In genomic region chr17:80130992-80131391, GRCh38 we compare ENCODE assay signal across 18 cellular contexts. TPM values are rescaled to one million over a fixed set of nuclear protein-coding genes. Genes with fewer than 3 reads are reported as not detected.
A peak's percentile ranks its signal among the peaks of the same experiment; 100 is the strongest.
DNase-seq lines count a peak whose midpoint lies in the region; ATAC-seq and TF ChIP-seq lines count a peak whose summit lies in the region.
"Had no signal": no experiment of that assay in that cellular context is flagged by ENCODE, and none has a peak within 500 bp of the region (broad histone marks: within the 10 kb centered on the region; RNA-seq: fewer than 3 reads in every experiment).

No MANE protein-coding gene starts in this region.

- H3K9me3 Mint-ChIP-seq in MCF 10A (ENCODE audit: unreplicated experiment) = no peaks in the 10 kb centered on the region
- H3K9me3 Mint-ChIP-seq: CD8-positive, alpha-beta T cell had no signal

- peak overlapping the region; percentile 38 for H3K27ac Mint-ChIP-seq in MCF 10A (ENCODE audit: low read depth, unreplicated experiment)
- H3K27ac Mint-ChIP-seq: CD8-positive, alpha-beta T cell; IgD-negative memory B cell had no signal

- DNase-seq in MCF 10A (ENCODE audit: unreplicated experiment) (no peak), breast epithelium (ENCODE audit: low spot score in 2 of 2) (no peak), right lobe of liver (peak in 1 of 3 donors; percentile 60), posterior cingulate gyrus (no peak), HT-29 (ENCODE audit: low spot score) (no peak)
- DNase-seq: 8988T; Calu3; CD8-positive, alpha-beta T cell; DMS79 treated with DMSO at 0.1 percent for 48 hours; GF-D8; GOT3; H7 had no signal

- no peak overlapping the region for H3K4me3 Mint-ChIP-seq in MCF 10A (ENCODE audit: unreplicated experiment)
- H3K4me3 Mint-ChIP-seq: CD8-positive, alpha-beta T cell; IgD-negative memory B cell had no signal

- BruUV-seq in MCF 10A (replicated peaks; lab: Mats Ljungman, UMichigan) = no TSS peak

- no peaks in the 10 kb centered on the region for H3K4me1 Mint-ChIP-seq in MCF 10A (ENCODE audit: insufficient read depth, unreplicated experiment)

- H3K36me3 ChIP-seq in breast epithelium = no peaks in the 10 kb centered on the region
- H3K36me3 ChIP-seq in right lobe of liver = peaks cover 0 to 29% (median 12%) of the 10 kb centered on the region in 4 donors

- TF ChIP-seq POLR2A in breast epithelium (IDR thresholded peaks at IDR 0.05) (no peak), right lobe of liver (IDR thresholded peaks at IDR 0.05) (no peak)

- ATAC-seq in right lobe of liver (peak; percentile 83 to 90 (median 88)), GM21576 (IDR thresholded peaks at IDR 0.05; ENCODE audit: unreplicated experiment) (no peak)
- ATAC-seq in activated CD4-positive, CD25-positive, alpha-beta regulatory T cell treated with anti-CD3 and anti-CD28 coated beads, Interleukin-2, amount 50 U/mL, for 24 hours = no peak
- ATAC-seq: CD8-positive, alpha-beta T cell had no signal

- no peaks in the 10 kb centered on the region for H3K27me3 ChIP-seq in breast epithelium
- no peaks in the 10 kb centered on the region for H3K27me3 ChIP-seq in right lobe of liver
- H3K27me3 ChIP-seq: BLaER1 had no signal

- H3K9me3 ChIP-seq in breast epithelium = no peaks in the 10 kb centered on the region
- H3K9me3 ChIP-seq in right lobe of liver = no peaks in the 10 kb centered on the region
- H3K9me3 ChIP-seq: BLaER1 had no signal

- H3K36me3 Mint-ChIP-seq in MCF 10A (ENCODE audit: insufficient read depth, unreplicated experiment) = peaks cover 36% of the 10 kb centered on the region

- H3K27ac ChIP-seq in breast epithelium (no peak overlapping the region), VCaP (peak overlapping the region; percentile 90), right lobe of liver (peak overlapping the region in 1 of 3 donors; percentile 37)
- H3K27ac ChIP-seq: BLaER1 had no signal

- TF ChIP-seq CTCF in MCF 10A (IDR thresholded peaks at IDR 0.05; ENCODE audit: unreplicated experiment) = no peak
- TF ChIP-seq CTCF in breast epithelium (IDR thresholded peaks at IDR 0.05) = no peak
- no peak for TF ChIP-seq CTCF in VCaP (conservative IDR thresholded peaks at IDR 0.05)
- TF ChIP-seq CTCF in right lobe of liver (IDR thresholded peaks at IDR 0.05) = no peak

- 34% methylated on average over 3 of the region's 3 CpGs for WGBS in right lobe of liver (ENCODE audit: insufficient coverage, low coverage, low lambda C conversion rate, missing lambda C conversion rate)

- intact Hi-C loops in MCF 10A (cut with micrococcal nuclease) (no loop called here), breast epithelium (cut with DNase I; ENCODE audit: low total_unique reads) (loop anchor here (1.0 kb wide), 1 partner anchor 13 kb away; no protein-coding TSS in a partner anchor), right lobe of liver (cut with DNase I) (no loop called here), posterior cingulate gyrus (cut with DNase I) (no loop called here)

- CTCF ChIA-PET in MCF 10A (lab: Yijun Ruan, JAX) = no interaction called here

- no peaks in the 10 kb centered on the region for H3K4me1 ChIP-seq in breast epithelium
- H3K4me1 ChIP-seq in right lobe of liver = peaks cover 0 to 14% (median 4%) of the 10 kb centered on the region in 4 donors
- H3K4me1 ChIP-seq: BLaER1 had no signal

- no peak overlapping the region for H3K4me3 ChIP-seq in breast epithelium
- H3K4me3 ChIP-seq in right lobe of liver = no peak overlapping the region
- H3K4me3 ChIP-seq: BLaER1 had no signal

- H3K27me3 Mint-ChIP-seq in MCF 10A (ENCODE audit: insufficient read depth, unreplicated experiment) = peaks cover 18% of the 10 kb centered on the region
- H3K27me3 Mint-ChIP-seq: IgD-negative memory B cell had no signal

- POLR2A ChIA-PET in MCF 10A (lab: Yijun Ruan, JAX) = interaction anchor here (3.4 kb wide), 1 partner anchor 15 kb away, joined by 13 read pairs; no protein-coding TSS in a partner anchor

RNA-seq across cellular contexts. Expression of gene EIF4A3, which starts 15.9 kb away (rescaled TPM):
- 87.0 and 97.7 TPM in 2 replicates for total RNA-seq in MCF 10A (2022)
- 10 to 100 TPM; 46.2 to 93.1 (median 67.9) TPM for total RNA-seq in breast epithelium
- 10 to 100 TPM; 21.6 to 41.7 (median 32.2) TPM for total RNA-seq in right lobe of liver
- 90.5 and 108 TPM in 2 replicates for total RNA-seq in HT-29 (2014; rRNA removed; shearing (Covaris generic))

RNA-seq across cellular contexts. Expression of gene GAA, which starts 29.6 kb away (rescaled TPM):
- 26.0 and 31.3 TPM in 2 replicates for total RNA-seq in MCF 10A (2022)
- 10 to 100 TPM; 40.6 to 80.3 (median 56.5) TPM for total RNA-seq in breast epithelium
- total RNA-seq in right lobe of liver = 10 to 100 TPM; 42.7 to 94.1 (median 71.0) TPM
- 5.8 and 6.4 TPM in 2 replicates for total RNA-seq in HT-29 (2014; rRNA removed; shearing (Covaris generic))

RNA-seq across cellular contexts. Expression of gene CARD14, which starts 38.8 kb away (rescaled TPM):
- total RNA-seq in MCF 10A (2022) (0.20 TPM in 1 of 2 replicates, not detected in the other), breast epithelium (10 to 100 TPM in 1 of 3 donors, 1 to 10 TPM in 1, under 1 TPM in 1; 0.32 to 13.8 (median 9.4) TPM), right lobe of liver (under 1 TPM in 3 of 6 experiments, not detected in 3; 0.20 to 0.29 (median 0.22) TPM)
- total RNA-seq in HT-29 (2014; rRNA removed; shearing (Covaris generic)) = 1.7 and 9.4 TPM in 2 replicates
- total RNA-seq: CD8-positive, alpha-beta T cell; HT1080 had no signal

Comparison
In these comparisons a context has a peak if more than half of its experiments do, and no peak if none do; other contexts are left out.
1. ATAC-seq: peak in right lobe of liver (4 of 4); none in activated CD4-positive, CD25-positive, alpha-beta regulatory T cell treated with anti-CD3 and anti-CD28 coated beads, Interleukin-2, amount 50 U/mL, for 24 hours (0 of 2) and GM21576 (single experiment).